Comparison of ENCODE assay signal across 8 cellular contexts in the genomic region with DNA sequence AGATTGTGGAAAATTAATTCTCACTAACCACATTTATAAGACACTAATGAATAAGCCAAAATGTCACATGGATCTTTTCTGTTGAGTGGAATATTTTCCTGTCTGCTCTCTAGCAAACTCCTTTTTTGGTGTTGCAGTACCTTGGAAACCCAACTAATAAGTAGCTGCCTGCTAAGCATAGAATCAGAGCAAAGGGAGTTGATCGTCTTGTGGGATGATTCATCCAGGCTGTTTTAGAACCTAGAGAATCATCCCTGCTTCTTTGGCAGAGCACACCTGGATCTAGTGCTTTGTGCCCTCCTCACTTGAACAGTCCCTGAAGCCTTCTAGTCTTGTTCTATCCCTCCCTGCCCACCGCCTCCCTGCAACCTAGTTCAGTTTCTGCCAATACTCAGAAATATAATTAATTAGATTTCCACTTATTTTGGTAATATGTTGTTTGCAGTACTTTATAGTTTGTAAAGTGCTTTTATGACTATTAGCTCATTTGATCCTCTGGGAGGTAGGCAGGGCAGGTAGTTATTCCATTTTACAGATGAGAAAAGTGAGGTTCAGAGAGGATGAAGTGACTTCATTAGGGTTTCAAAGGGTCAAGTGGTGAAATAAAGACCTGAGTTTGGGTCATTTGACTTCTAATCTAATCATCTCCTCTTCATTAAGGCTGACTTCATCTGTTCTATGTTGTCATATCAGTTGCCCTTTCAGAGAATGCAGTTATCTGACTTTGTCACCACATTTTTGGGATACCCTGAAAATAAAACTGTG. TPM values are rescaled to one million over a fixed set of nuclear protein-coding genes. Genes with fewer than 3 reads are reported as not detected.
DNase-seq lines count a peak whose midpoint lies in the region; ATAC-seq, FAIRE-seq and TF ChIP-seq lines count a peak whose summit lies in the region.

No MANE protein-coding gene starts in this region.

- POLR2A ChIA-PET in A549 (lab: Yijun Ruan, JAX), result no interaction called here

- in situ Hi-C loops in brain microvascular endothelial cell (cut with HindIII; ENCODE audit: low pct_ligation_motif_present, low sequenced_read_pairs), result no loop called here

- no peak overlapping the region for H3K4me3 ChIP-seq in A549
- H3K4me3 ChIP-seq in brain microvascular endothelial cell (ENCODE audit: low read depth, low read length), result no peak overlapping the region
- H3K4me3 ChIP-seq in mononuclear cell (ENCODE audit: low read length), result peak overlapping the region; percentile 17
- H3K4me3 ChIP-seq in WERI-Rb-1 (ENCODE audit: low read depth, low read length), result no peak overlapping the region

- DNase-seq in A549 (ENCODE audit: low read depth in 1 of 2, low spot score in 1 of 2), result no peak
- DNase-seq in HCEC 1CT, result peak; percentile 16
- peak; percentile 15 for DNase-seq in brain microvascular endothelial cell
- DNase-seq in WERI-Rb-1, result no peak
- no peak for DNase-seq in pons (ENCODE audit: low spot score)
- no peak for DNase-seq in SW 1271 (lab: John Stamatoyannopoulos, UW)

- H3K27me3 ChIP-seq in brain microvascular endothelial cell (replicated peaks) (no peaks in the 10 kb centered on the region), mononuclear cell (ENCODE audit: insufficient read depth, low read length) (no peaks in the 10 kb centered on the region), WERI-Rb-1 (ENCODE audit: insufficient read depth, low read depth, severe bottlenecking) (no peaks in the 10 kb centered on the region)

- H3K36me3 ChIP-seq in brain microvascular endothelial cell (replicated peaks) (no peaks in the 10 kb centered on the region), WERI-Rb-1 (peaks cover 4% of the 10 kb centered on the region)

- TF ChIP-seq RAD21 in A549 (conservative IDR thresholded peaks at IDR 0.05 in 1 of 2, IDR thresholded peaks at IDR 0.05 in 1 of 2), result no peak

- ATAC-seq in A549 (no peak), HG03565 (IDR thresholded peaks at IDR 0.05; ENCODE audit: unreplicated experiment) (no peak)

- peaks cover 14% of the 10 kb centered on the region for H3K4me1 ChIP-seq in A549
- peaks cover 64% of the 10 kb centered on the region for H3K4me1 ChIP-seq in mononuclear cell (ENCODE audit: insufficient read depth, low read length)

- no peak for TF ChIP-seq POLR2A in A549 (IDR thresholded peaks at IDR 0.05; ENCODE audit: low read length)

- H3K9me3 ChIP-seq in A549, result no peaks in the 10 kb centered on the region
- no peaks in the 10 kb centered on the region for H3K9me3 ChIP-seq in mononuclear cell (ENCODE audit: low read depth, low read length)
- no peaks in the 10 kb centered on the region for H3K9me3 ChIP-seq in WERI-Rb-1 (ENCODE audit: severe bottlenecking)

- CTCF ChIA-PET in A549 (lab: Yijun Ruan, JAX), result interaction anchor here (0.8 kb wide), 1 partner anchor 9 kb away, joined by 3 read pairs; no protein-coding TSS in a partner anchor

- no peak for TF ChIP-seq CTCF in A549 (IDR thresholded peaks at IDR 0.05)
- no peak for TF ChIP-seq CTCF in brain microvascular endothelial cell (IDR thresholded peaks at IDR 0.05; ENCODE audit: low read depth, low read length, missing control alignments)
- no peak for TF ChIP-seq CTCF in WERI-Rb-1 (IDR thresholded peaks at IDR 0.05; ENCODE audit: low read depth, low read length)

- TF ChIP-seq EP300 in A549 (IDR thresholded peaks at IDR 0.05), result no peak

- peak overlapping the region; percentile 94 for H3K4me2 ChIP-seq in A549

- 64% methylated on average over 2 of the region's 2 CpGs for WGBS in A549 (ENCODE audit: missing lambda C conversion rate)

- no peak for FAIRE-seq in A549 (lab: Jason Lieb, UNC)

- no peak overlapping the region for H3K27ac ChIP-seq in A549
- no peak overlapping the region for H3K27ac ChIP-seq in brain microvascular endothelial cell
- H3K27ac ChIP-seq in WERI-Rb-1, result no peak overlapping the region

TF ChIP-seq in A549, 52 proteins besides CTCF, POLR2A, EP300 and RAD21:
- TF ChIP-seq JUN (IDR thresholded peaks at IDR 0.05) (no peak), CHD2 (IDR thresholded peaks at IDR 0.05; ENCODE audit: low read length, partially characterized antibody) (no peak), JUNB (IDR thresholded peaks at IDR 0.05) (no peak), RCOR1 (IDR thresholded peaks at IDR 0.05; ENCODE audit: low read depth, low read length) (no peak), CHD4 (IDR thresholded peaks at IDR 0.05; ENCODE audit: borderline replicate concordance) (no peak), ZSCAN20 (CRISPR knock-in tag; IDR thresholded peaks at IDR 0.05) (no peak)
- TF ChIP-seq, protein P1, sequence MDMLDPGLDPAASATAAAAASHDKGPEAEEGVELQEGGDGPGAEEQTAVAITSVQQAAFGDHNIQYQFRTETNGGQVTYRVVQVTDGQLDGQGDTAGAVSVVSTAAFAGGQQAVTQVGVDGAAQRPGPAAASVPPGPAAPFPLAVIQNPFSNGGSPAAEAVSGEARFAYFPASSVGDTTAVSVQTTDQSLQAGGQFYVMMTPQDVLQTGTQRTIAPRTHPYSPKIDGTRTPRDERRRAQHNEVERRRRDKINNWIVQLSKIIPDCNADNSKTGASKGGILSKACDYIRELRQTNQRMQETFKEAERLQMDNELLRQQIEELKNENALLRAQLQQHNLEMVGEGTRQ (IDR thresholded peaks at IDR 0.05), result no peak
- TF ChIP-seq, protein P2, sequence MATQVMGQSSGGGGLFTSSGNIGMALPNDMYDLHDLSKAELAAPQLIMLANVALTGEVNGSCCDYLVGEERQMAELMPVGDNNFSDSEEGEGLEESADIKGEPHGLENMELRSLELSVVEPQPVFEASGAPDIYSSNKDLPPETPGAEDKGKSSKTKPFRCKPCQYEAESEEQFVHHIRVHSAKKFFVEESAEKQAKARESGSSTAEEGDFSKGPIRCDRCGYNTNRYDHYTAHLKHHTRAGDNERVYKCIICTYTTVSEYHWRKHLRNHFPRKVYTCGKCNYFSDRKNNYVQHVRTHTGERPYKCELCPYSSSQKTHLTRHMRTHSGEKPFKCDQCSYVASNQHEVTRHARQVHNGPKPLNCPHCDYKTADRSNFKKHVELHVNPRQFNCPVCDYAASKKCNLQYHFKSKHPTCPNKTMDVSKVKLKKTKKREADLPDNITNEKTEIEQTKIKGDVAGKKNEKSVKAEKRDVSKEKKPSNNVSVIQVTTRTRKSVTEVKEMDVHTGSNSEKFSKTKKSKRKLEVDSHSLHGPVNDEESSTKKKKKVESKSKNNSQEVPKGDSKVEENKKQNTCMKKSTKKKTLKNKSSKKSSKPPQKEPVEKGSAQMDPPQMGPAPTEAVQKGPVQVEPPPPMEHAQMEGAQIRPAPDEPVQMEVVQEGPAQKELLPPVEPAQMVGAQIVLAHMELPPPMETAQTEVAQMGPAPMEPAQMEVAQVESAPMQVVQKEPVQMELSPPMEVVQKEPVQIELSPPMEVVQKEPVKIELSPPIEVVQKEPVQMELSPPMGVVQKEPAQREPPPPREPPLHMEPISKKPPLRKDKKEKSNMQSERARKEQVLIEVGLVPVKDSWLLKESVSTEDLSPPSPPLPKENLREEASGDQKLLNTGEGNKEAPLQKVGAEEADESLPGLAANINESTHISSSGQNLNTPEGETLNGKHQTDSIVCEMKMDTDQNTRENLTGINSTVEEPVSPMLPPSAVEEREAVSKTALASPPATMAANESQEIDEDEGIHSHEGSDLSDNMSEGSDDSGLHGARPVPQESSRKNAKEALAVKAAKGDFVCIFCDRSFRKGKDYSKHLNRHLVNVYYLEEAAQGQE (IDR thresholded peaks at IDR 0.05), result no peak
TF ChIP-seq in A549: peak in this region for 0.

RNA-seq across cellular contexts. Expression of a gene that starts 2.5 kb away (rescaled TPM):
- polyA plus RNA-seq in A549 (2011; rRNA removed), result 4.7 and 6.9 TPM in 2 replicates
- 2.1 and 3.7 TPM in 2 replicates for polyA plus RNA-seq in A549 (2012; cell fraction: cytosol; rRNA removed)
- 2.1 and 2.3 TPM in 2 replicates for polyA plus RNA-seq in A549 (2012; cell fraction: nucleus; rRNA removed)
- polyA plus RNA-seq in A549 (2017; fragmentation: RNase III; extraction: RNeasy Plus Mini Kit Qiagen cat#74134 plus additional on column Dnase treatment), result 2.2 to 4.1 TPM (median 3.1 TPM) in 3 replicates
- polyA minus RNA-seq in A549 (2011; rRNA and poly(A)+ RNA removed), result 10.8 and 15.5 TPM in 2 replicates
- 22.2 TPM for total RNA-seq in mononuclear cell

RNA-seq across cellular contexts. Expression of a gene that starts 40.5 kb away (rescaled TPM):
- polyA plus RNA-seq in A549 (2011; rRNA removed) (13.6 and 17.5 TPM in 2 replicates), A549 (2017; fragmentation: RNase III; extraction: RNeasy Plus Mini Kit Qiagen cat#74134 plus additional on column Dnase treatment) (17.5 to 19.0 TPM (median 18.4 TPM) in 3 replicates)
- polyA plus RNA-seq in A549 (2012; cell fraction: cytosol; rRNA removed), result 7.6 and 9.4 TPM in 2 replicates
- polyA plus RNA-seq in A549 (2012; cell fraction: nucleus; rRNA removed), result 5.8 and 7.0 TPM in 2 replicates
- 10.2 and 10.9 TPM in 2 replicates for polyA minus RNA-seq in A549 (2011; rRNA and poly(A)+ RNA removed)
- total RNA-seq in mononuclear cell, result 0.73 TPM

Comparison
In these comparisons a context has a peak if more than half of its experiments do, and no peak if none do; other contexts are left out.
1. DNase-seq: peak in HCEC 1CT (single experiment) and brain microvascular endothelial cell (single experiment); none in A549 (0 of 2), WERI-Rb-1 (single experiment), pons (single experiment) and SW 1271 (0 of 2).